Comparison of ENCODE assay signal across 8 cellular contexts in genomic region chr5:61332369-61332745, GRCh38. TPM values are rescaled to one million over a fixed set of nuclear protein-coding genes. Genes with fewer than 3 reads are reported as not detected.
DNase-seq lines count a peak whose midpoint lies in the region; ATAC-seq and TF ChIP-seq lines count a peak whose summit lies in the region.

No MANE protein-coding gene starts in this region.

- H3K27me3 ChIP-seq in esophagus muscularis mucosa (no peaks in the 10 kb centered on the region), neuron (ENCODE audit: insufficient read depth, low read length) (no peaks in the 10 kb centered on the region)

- intact Hi-C loops in activated CD4-positive, alpha-beta T cell treated with anti-CD3 and anti-CD28 coated beads, Interleukin-2, amount 10 ng/mL, durations not matched to agents 24 days and 14 days (cut with micrococcal nuclease) = loop anchor here (1.0 to 10.0 kb wide), 6 partner anchors 76 to 1080 kb away; partner anchors contain the start of genes DEPDC1B, ERCC8, IPO11 and KIF2A
- intact Hi-C loops in esophagus muscularis mucosa (cut with DNase I) = loop anchor here (2.0 to 10.0 kb wide), 5 partner anchors 76 to 388 kb away; partner anchors contain the start of genes ERCC8, NDUFAF2 and SMIM15

- H3K4me3 ChIP-seq in esophagus muscularis mucosa (peak overlapping the region; percentile 82 to 99 (median 88)), neuron (ENCODE audit: low read length) (peak overlapping the region; percentile 90)

- H3K9me3 ChIP-seq in esophagus muscularis mucosa (no peaks in the 10 kb centered on the region), neuron (ENCODE audit: low read length) (peaks cover 6% of the 10 kb centered on the region)

- TF ChIP-seq CTCF in esophagus muscularis mucosa (IDR thresholded peaks at IDR 0.05) = no peak

- peak overlapping the region; percentile 89 to 98 (median 96) for H3K27ac ChIP-seq in esophagus muscularis mucosa (replicated peaks in 1 of 4)

- H3K27ac Mint-ChIP-seq in activated CD4-positive, alpha-beta T cell treated with anti-CD3 and anti-CD28 coated beads, Interleukin-2, amount 10 ng/mL, durations not matched to agents 24 days and 14 days = peak overlapping the region; percentile 69

- DNase-seq in NCI-H1417 (lab: John Stamatoyannopoulos, UW) (peak; percentile 48 to 63 (median 57)), NCI-H1417 treated with DMSO at 0.1 percent for 48 hours (lab: John Stamatoyannopoulos, UW) (no peak), esophagus muscularis mucosa (ENCODE audit: extremely low spot score) (no peak)
- peak; percentile 81 for DNase-seq in activated CD4-positive, alpha-beta T cell treated with anti-CD3 and anti-CD28 coated beads, Interleukin-2, amount 10 ng/mL, durations not matched to agents 24 days and 14 days

- ATAC-seq in HG02973 (IDR thresholded peaks at IDR 0.05; ENCODE audit: unreplicated experiment) = peak; percentile 9
- no peak for ATAC-seq in GM18498 (IDR thresholded peaks at IDR 0.05; ENCODE audit: unreplicated experiment)
- no peak for ATAC-seq in HG02610 (IDR thresholded peaks at IDR 0.05; ENCODE audit: unreplicated experiment)

- H3K36me3 Mint-ChIP-seq in activated CD4-positive, alpha-beta T cell treated with anti-CD3 and anti-CD28 coated beads, Interleukin-2, amount 10 ng/mL, durations not matched to agents 24 days and 14 days (ENCODE audit: low read depth) = peaks cover 17% of the 10 kb centered on the region

- H3K4me3 Mint-ChIP-seq in activated CD4-positive, alpha-beta T cell treated with anti-CD3 and anti-CD28 coated beads, Interleukin-2, amount 10 ng/mL, durations not matched to agents 24 days and 14 days = peak overlapping the region; percentile 94

- no peak overlapping the region for H2AFZ ChIP-seq in neuron (ENCODE audit: low read depth, low read length)

- no peaks in the 10 kb centered on the region for H3K9me3 Mint-ChIP-seq in activated CD4-positive, alpha-beta T cell treated with anti-CD3 and anti-CD28 coated beads, Interleukin-2, amount 10 ng/mL, durations not matched to agents 24 days and 14 days

- H3K36me3 ChIP-seq in esophagus muscularis mucosa (no peaks in the 10 kb centered on the region), neuron (ENCODE audit: insufficient read depth, low read length) (peaks cover 10% of the 10 kb centered on the region)

- H3K4me1 Mint-ChIP-seq in activated CD4-positive, alpha-beta T cell treated with anti-CD3 and anti-CD28 coated beads, Interleukin-2, amount 10 ng/mL, durations not matched to agents 24 days and 14 days = peaks cover 40% of the 10 kb centered on the region

- peaks cover 46% of the 10 kb centered on the region for H3K27me3 Mint-ChIP-seq in activated CD4-positive, alpha-beta T cell treated with anti-CD3 and anti-CD28 coated beads, Interleukin-2, amount 10 ng/mL, durations not matched to agents 24 days and 14 days

- no peak for TF ChIP-seq EP300 in esophagus muscularis mucosa (IDR thresholded peaks at IDR 0.05)

- no peak for TF ChIP-seq POLR2A in esophagus muscularis mucosa (IDR thresholded peaks at IDR 0.05; ENCODE audit: low read depth)

- no CpG with 5 or more reads among the region's 64 CpGs for WGBS in esophagus muscularis mucosa

- peaks cover 16 to 52% (median 46%) of the 10 kb centered on the region in 4 donors for H3K4me1 ChIP-seq in esophagus muscularis mucosa
- peaks cover 30% of the 10 kb centered on the region for H3K4me1 ChIP-seq in neuron (ENCODE audit: insufficient read depth, low read length)

RNA-seq across cellular contexts. Expression of gene ZSWIM6, which starts 0.3 kb away (rescaled TPM):
- total RNA-seq in activated CD4-positive, alpha-beta T cell treated with anti-CD3 and anti-CD28 coated beads, Interleukin-2, amount 10 ng/mL, durations not matched to agents 24 days and 14 days = 7.4 and 7.9 TPM in 2 replicates
- 10 to 100 TPM; 10.2 to 16.4 (median 12.5) TPM for total RNA-seq in esophagus muscularis mucosa

Comparison
In these comparisons a context has a peak if more than half of its experiments do, and no peak if none do; other contexts are left out.
1. DNase-seq: peak in NCI-H1417 (3 of 3) and activated CD4-positive, alpha-beta T cell treated with anti-CD3 and anti-CD28 coated beads, Interleukin-2, amount 10 ng/mL, durations not matched to agents 24 days and 14 days (single experiment); none in NCI-H1417 treated with DMSO at 0.1 percent for 48 hours (single experiment) and esophagus muscularis mucosa (single experiment).